ENCODE assay signal across 31 cellular contexts in the genomic region with DNA sequence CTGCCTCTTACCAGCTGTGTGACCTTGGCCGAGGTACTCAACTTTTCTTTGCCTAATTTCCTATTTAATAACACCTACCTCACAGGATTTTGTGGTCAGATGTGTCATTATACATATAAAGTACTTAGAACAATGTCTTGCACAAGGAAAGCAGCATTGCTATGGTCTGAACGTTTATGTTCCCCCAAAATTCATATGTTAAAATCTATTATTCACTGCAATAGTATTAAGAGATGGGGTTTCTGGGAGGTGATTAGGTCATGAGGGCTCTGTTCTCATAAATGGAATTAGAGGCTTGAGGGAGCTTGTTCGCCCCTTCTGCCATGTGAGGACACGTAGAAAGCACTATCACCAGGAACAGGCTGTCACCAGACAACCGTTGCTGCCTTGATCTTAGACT.
"Had no signal": no experiment of that assay in that cellular context is flagged by ENCODE, and none has a peak within 500 bp of the region (broad histone marks: within the 10 kb centered on the region; RNA-seq: fewer than 3 reads in every experiment).

No MANE protein-coding gene starts in this region.

- H3K4me3 ChIP-seq: ascending aorta, esophagus squamous epithelium, pancreas, prostate gland, sigmoid colon, uterus had no signal

- DNase-seq: activated CD4-positive, alpha-beta memory T cell treated with anti-CD3 and anti-CD28 coated beads, Interleukin-2, amount 10 ng/mL, durations not matched to agents 7 days and 5 days; activated CD4-positive, alpha-beta T cell treated with anti-CD3 and anti-CD28 coated beads, Interleukin-2, amount 10 ng/mL, durations not matched to agents 24 days and 14 days; activated CD4-positive, CD25-positive, alpha-beta regulatory T cell treated with anti-CD3 and anti-CD28 coated beads, Interleukin-2, amount 50 U/mL, for 72 hours; activated CD8-positive, alpha-beta memory T cell treated with anti-CD3 and anti-CD28 coated beads, Interleukin-2, amount 50 U/mL, for 48 hours; activated gamma-delta T cell; activated naive CD4-positive, alpha-beta T cell treated with anti-CD3 and anti-CD28 coated beads, Interleukin-2, amount 10 ng/mL, durations not matched to agents 7 days and 5 days; activated naive CD8-positive, alpha-beta T cell treated with anti-CD3 and anti-CD28 coated beads, Interleukin-2, amount 10 ng/mL, durations not matched to agents 7 days and 5 days; activated T-cell treated with anti-CD3 and anti-CD28 coated beads, Interleukin-2, amount 50 U/mL, for 24 hours; caudate nucleus; cortex of kidney; esophagus squamous epithelium; islet precursor cell; left colon; naive B cell; nucleus accumbens; pancreas; retina; sigmoid colon; stimulated activated CD4-positive, alpha-beta T cell treated with anti-CD3 and anti-CD28 coated beads, Interleukin-1b, Interleukin-23, amount 100 ng/mL, for 48 hours; stimulated activated CD4-positive, alpha-beta T cell treated with anti-CD3 and anti-CD28 coated beads, Interleukin-4, amount 100 ng/mL, for 4 hours; stimulated activated CD8-positive, alpha-beta memory T cell treated with anti-CD3 and anti-CD28 coated beads, Interleukin-4, amount 100 ng/mL, for 48 hours; stimulated activated naive CD8-positive, alpha-beta T cell treated with anti-CD3 and anti-CD28 coated beads, Interleukin-15, amount 100 ng/mL, for 72 hours; substantia nigra; T-helper 2 cell; uterus had no signal

- H3K4me1 ChIP-seq: ascending aorta, pancreas, prostate gland, sigmoid colon, uterus had no signal

- H3K4me1 Mint-ChIP-seq: stimulated activated memory B cell treated with anti-CD40 and anti-IgM and Interleukin-4, amounts not matched to agents 10 μg/mL and 1 μg/mL and 100 μg/mL, for 72 hours had no signal

- H3K36me3 ChIP-seq: ascending aorta, esophagus squamous epithelium, pancreas, prostate gland, sigmoid colon, uterus had no signal

- H3K9me3 Mint-ChIP-seq: activated CD4-positive, alpha-beta memory T cell treated with anti-CD3 and anti-CD28 coated beads, Interleukin-2, amount 10 ng/mL, durations not matched to agents 7 days and 5 days; activated naive CD4-positive, alpha-beta T cell treated with anti-CD3 and anti-CD28 coated beads, Interleukin-2, amount 10 ng/mL, durations not matched to agents 7 days and 5 days; activated T-cell treated with anti-CD3 and anti-CD28 coated beads, Interleukin-2, amount 50 U/mL, for 24 hours; brain; mesothelial cell of epicardium; naive B cell; stimulated activated memory B cell treated with anti-CD40 and anti-IgM and Interleukin-4, amounts not matched to agents 10 μg/mL and 1 μg/mL and 100 μg/mL, for 72 hours; stimulated activated naive CD8-positive, alpha-beta T cell treated with anti-CD3 and anti-CD28 coated beads, Interleukin-15, amount 100 ng/mL, for 72 hours; type B pancreatic cell had no signal

- ATAC-seq: left colon; pancreas; stimulated activated memory B cell treated with anti-CD40 and anti-IgM and Interleukin-4, amounts not matched to agents 10 μg/mL and 1 μg/mL and 100 μg/mL, for 72 hours; stimulated activated naive CD8-positive, alpha-beta T cell treated with anti-CD3 and anti-CD28 coated beads, Interleukin-15, amount 100 ng/mL, for 72 hours had no signal

- H3K27ac ChIP-seq: ascending aorta, esophagus squamous epithelium, pancreas, prostate gland, sigmoid colon, uterus had no signal

- H3K36me3 Mint-ChIP-seq: brain; mesothelial cell of epicardium; naive B cell; stimulated activated memory B cell treated with anti-CD40 and anti-IgM and Interleukin-4, amounts not matched to agents 10 μg/mL and 1 μg/mL and 100 μg/mL, for 72 hours; type B pancreatic cell had no signal

- H3K4me3 Mint-ChIP-seq: activated CD4-positive, alpha-beta memory T cell treated with anti-CD3 and anti-CD28 coated beads, Interleukin-2, amount 10 ng/mL, durations not matched to agents 7 days and 5 days; activated CD4-positive, alpha-beta T cell treated with anti-CD3 and anti-CD28 coated beads, Interleukin-2, amount 10 ng/mL, durations not matched to agents 24 days and 14 days; activated naive CD4-positive, alpha-beta T cell treated with anti-CD3 and anti-CD28 coated beads, Interleukin-2, amount 10 ng/mL, durations not matched to agents 7 days and 5 days; activated naive CD8-positive, alpha-beta T cell treated with anti-CD3 and anti-CD28 coated beads, Interleukin-2, amount 10 ng/mL, durations not matched to agents 7 days and 5 days; activated T-cell treated with anti-CD3 and anti-CD28 coated beads, Interleukin-2, amount 50 U/mL, for 24 hours; brain; mesothelial cell of epicardium; naive B cell; stimulated activated memory B cell treated with anti-CD40 and anti-IgM and Interleukin-4, amounts not matched to agents 10 μg/mL and 1 μg/mL and 100 μg/mL, for 72 hours; stimulated activated naive CD8-positive, alpha-beta T cell treated with anti-CD3 and anti-CD28 coated beads, Interleukin-15, amount 100 ng/mL, for 72 hours; type B pancreatic cell had no signal

- H3K27me3 Mint-ChIP-seq: activated CD4-positive, alpha-beta memory T cell treated with anti-CD3 and anti-CD28 coated beads, Interleukin-2, amount 10 ng/mL, durations not matched to agents 7 days and 5 days; activated naive CD8-positive, alpha-beta T cell treated with anti-CD3 and anti-CD28 coated beads, Interleukin-2, amount 10 ng/mL, durations not matched to agents 7 days and 5 days; activated T-cell treated with anti-CD3 and anti-CD28 coated beads, Interleukin-2, amount 50 U/mL, for 24 hours; stimulated activated memory B cell treated with anti-CD40 and anti-IgM and Interleukin-4, amounts not matched to agents 10 μg/mL and 1 μg/mL and 100 μg/mL, for 72 hours; stimulated activated naive CD8-positive, alpha-beta T cell treated with anti-CD3 and anti-CD28 coated beads, Interleukin-15, amount 100 ng/mL, for 72 hours had no signal

- H3K9me3 ChIP-seq: ascending aorta, esophagus squamous epithelium, pancreas, prostate gland, sigmoid colon, uterus had no signal

- H3K27ac Mint-ChIP-seq: activated CD4-positive, alpha-beta memory T cell treated with anti-CD3 and anti-CD28 coated beads, Interleukin-2, amount 10 ng/mL, durations not matched to agents 7 days and 5 days; activated CD4-positive, alpha-beta T cell treated with anti-CD3 and anti-CD28 coated beads, Interleukin-2, amount 10 ng/mL, durations not matched to agents 24 days and 14 days; activated naive CD4-positive, alpha-beta T cell treated with anti-CD3 and anti-CD28 coated beads, Interleukin-2, amount 10 ng/mL, durations not matched to agents 7 days and 5 days; activated T-cell treated with anti-CD3 and anti-CD28 coated beads, Interleukin-2, amount 50 U/mL, for 24 hours; brain; mesothelial cell of epicardium; naive B cell; stimulated activated memory B cell treated with anti-CD40 and anti-IgM and Interleukin-4, amounts not matched to agents 10 μg/mL and 1 μg/mL and 100 μg/mL, for 72 hours; type B pancreatic cell had no signal

- H3K27me3 ChIP-seq: ascending aorta, esophagus squamous epithelium, pancreas, sigmoid colon, uterus had no signal
